ENCODE assay signal across 8 cellular contexts in the genomic region with DNA sequence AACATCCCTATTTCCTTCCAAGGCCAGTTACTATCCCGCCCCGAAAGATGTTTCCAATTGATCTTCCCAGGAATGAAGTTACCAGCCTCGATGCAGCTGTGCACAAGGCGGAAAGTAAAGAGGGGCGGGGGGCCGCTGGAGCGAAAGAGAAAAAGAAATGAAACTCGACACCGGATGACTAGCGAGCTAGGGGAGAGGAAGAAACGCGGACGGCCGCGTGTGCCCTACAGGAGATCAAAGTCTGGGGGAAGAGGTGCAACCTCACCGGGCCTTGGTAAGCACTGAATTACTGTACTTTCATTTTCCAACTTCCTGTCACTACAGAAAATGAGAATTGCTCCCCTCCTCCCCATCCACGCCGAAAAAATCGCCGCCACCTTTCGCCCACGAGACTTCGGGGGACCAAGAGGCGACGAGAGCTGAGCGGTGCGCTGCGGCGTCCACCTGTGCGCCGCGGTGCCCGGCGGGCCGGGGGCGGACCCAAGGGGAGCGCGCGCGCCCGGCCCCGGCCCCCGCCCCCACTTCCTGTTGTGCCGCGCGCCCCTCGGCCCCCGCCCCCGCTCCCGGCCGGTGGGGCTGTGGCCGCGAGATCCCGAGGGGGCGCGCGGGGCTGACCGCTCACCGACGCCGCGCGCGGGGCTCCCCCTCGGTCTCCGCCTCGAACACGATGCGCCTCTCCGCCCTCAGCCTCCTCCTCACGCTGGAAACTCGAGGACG. TPM values are rescaled to one million over a fixed set of nuclear protein-coding genes. Genes with fewer than 3 reads are reported as not detected.
A peak's percentile ranks its signal among the peaks of the same experiment; 100 is the strongest.
DNase-seq lines count a peak whose midpoint lies in the region; ATAC-seq and TF ChIP-seq lines count a peak whose summit lies in the region.

No MANE protein-coding gene starts in this region.

- TF ChIP-seq CTCF in GM10248 (IDR thresholded peaks at IDR 0.05; ENCODE audit: control extremely low read depth, extremely low read depth, low read depth, missing control alignments) (no peak), NB4 (IDR thresholded peaks at IDR 0.05; ENCODE audit: low read depth, low read length) (no peak), osteocyte (IDR thresholded peaks at IDR 0.05) (no peak), thoracic aorta (IDR thresholded peaks at IDR 0.05) (no peak)

- peaks cover 33% of the 10 kb centered on the region for H3K36me3 Mint-ChIP-seq in activated naive CD4-positive, alpha-beta T cell treated with anti-CD3 and anti-CD28 coated beads, Interleukin-2, amount 10 ng/mL, durations not matched to agents 7 days and 5 days
- H3K36me3 Mint-ChIP-seq in osteocyte (ENCODE audit: unreplicated experiment) = peaks cover 3% of the 10 kb centered on the region

- no peaks in the 10 kb centered on the region for H3K9me3 ChIP-seq in thoracic aorta

- ATAC-seq in HG02588 (IDR thresholded peaks at IDR 0.05; ENCODE audit: unreplicated experiment) = peak; percentile 63
- ATAC-seq in thoracic aorta (ENCODE audit: insufficient number of reproducible peaks, low FRiP score, low read depth) = peak; percentile 23

- no peaks in the 10 kb centered on the region for H3K27me3 Mint-ChIP-seq in activated naive CD4-positive, alpha-beta T cell treated with anti-CD3 and anti-CD28 coated beads, Interleukin-2, amount 10 ng/mL, durations not matched to agents 7 days and 5 days
- no peaks in the 10 kb centered on the region for H3K27me3 Mint-ChIP-seq in osteocyte (ENCODE audit: unreplicated experiment)

- H3K9me3 Mint-ChIP-seq in activated naive CD4-positive, alpha-beta T cell treated with anti-CD3 and anti-CD28 coated beads, Interleukin-2, amount 10 ng/mL, durations not matched to agents 7 days and 5 days = no peaks in the 10 kb centered on the region
- no peaks in the 10 kb centered on the region for H3K9me3 Mint-ChIP-seq in osteocyte (ENCODE audit: unreplicated experiment)

- POLR2A ChIA-PET in GM10248 (lab: Yijun Ruan, JAX) = interaction anchor here (0.9 to 1.6 kb wide), 6 partner anchors 10 to 42 kb away, joined by 3 to 6 read pairs (median 5); no protein-coding TSS in a partner anchor

- H3K36me3 ChIP-seq in thoracic aorta = no peaks in the 10 kb centered on the region

- H3K4me3 ChIP-seq in NB4 (ENCODE audit: low read depth, low read length) (peak overlapping the region; percentile 88), thoracic aorta (peak overlapping the region; percentile 98)

- H3K27ac Mint-ChIP-seq in activated naive CD4-positive, alpha-beta T cell treated with anti-CD3 and anti-CD28 coated beads, Interleukin-2, amount 10 ng/mL, durations not matched to agents 7 days and 5 days = peak overlapping the region; percentile 97
- peak overlapping the region; percentile 99 for H3K27ac Mint-ChIP-seq in osteocyte (ENCODE audit: unreplicated experiment)

- no peaks in the 10 kb centered on the region for H3K27me3 ChIP-seq in thoracic aorta (replicated peaks; ENCODE audit: insufficient read depth)

- DNase-seq in GM10248 (ENCODE audit: extremely low spot score) (peak; percentile 80), NB4 (ENCODE audit: low read depth) (peak; percentile 84), SK-MEL-5 (ENCODE audit: low read depth, low spot score) (peak; percentile 60), globus pallidus (ENCODE audit: low spot score) (peak; percentile 62), osteocyte (ENCODE audit: extremely low spot score, unreplicated experiment) (peak; percentile 89), thoracic aorta (ENCODE audit: low spot score) (no peak)
- DNase-seq in activated naive CD4-positive, alpha-beta T cell treated with anti-CD3 and anti-CD28 coated beads, Interleukin-2, amount 10 ng/mL, durations not matched to agents 7 days and 5 days = peak; percentile 92

- H3K4me1 ChIP-seq in thoracic aorta (ENCODE audit: control insufficient read depth in 1 of 2, low read depth in 2 of 2) = peaks cover 21 to 35% of the 10 kb centered on the region in 2 donors

- H3K27ac ChIP-seq in thoracic aorta = peak overlapping the region; percentile 89 to 99

- CTCF ChIA-PET in GM10248 (lab: Yijun Ruan, JAX) = interaction anchor here (0.8 to 11.6 kb wide), 13 partner anchors 10 to 138 kb away, joined by 3 to 263 read pairs (median 11); no protein-coding TSS in a partner anchor
- CTCF ChIA-PET in activated naive CD4-positive, alpha-beta T cell treated with anti-CD3 and anti-CD28 coated beads, Interleukin-2, amount 10 ng/mL, durations not matched to agents 7 days and 5 days (lab: Charles Lee) = interaction anchor here (0.8 to 7.2 kb wide), 5 partner anchors 9 to 106 kb away, joined by 3 to 234 read pairs (median 14); no protein-coding TSS in a partner anchor

- H3K4me3 Mint-ChIP-seq in activated naive CD4-positive, alpha-beta T cell treated with anti-CD3 and anti-CD28 coated beads, Interleukin-2, amount 10 ng/mL, durations not matched to agents 7 days and 5 days = peak overlapping the region; percentile 87
- peak overlapping the region; percentile 98 for H3K4me3 Mint-ChIP-seq in osteocyte (ENCODE audit: unreplicated experiment)

- peaks cover 55% of the 10 kb centered on the region for H3K4me1 Mint-ChIP-seq in activated naive CD4-positive, alpha-beta T cell treated with anti-CD3 and anti-CD28 coated beads, Interleukin-2, amount 10 ng/mL, durations not matched to agents 7 days and 5 days
- H3K4me1 Mint-ChIP-seq in osteocyte (ENCODE audit: unreplicated experiment) = peaks cover 36% of the 10 kb centered on the region

- in situ Hi-C loops in SK-MEL-5 (cut with HindIII; ENCODE audit: low pct_unique_long_range_greater_than_20kb, low sequenced_read_pairs) = no loop called here

- no peak for TF ChIP-seq POLR2A in NB4 (IDR thresholded peaks at IDR 0.05; ENCODE audit: extremely low read depth, insufficient read length)

RNA-seq across cellular contexts. Expression of gene ELK4, which starts 0.6 kb away (rescaled TPM):
- 15.5 and 17.6 TPM in 2 replicates for total RNA-seq in SK-MEL-5 (2014; rRNA removed; shearing (Covaris generic))
- polyA plus RNA-seq in SK-MEL-5 (2015; cell fraction: cytosol; rRNA removed) = 9.5 and 14.3 TPM in 2 replicates
- polyA plus RNA-seq in SK-MEL-5 (2015; cell fraction: nucleus; rRNA removed) = 24.7 and 30.3 TPM in 2 replicates
- total RNA-seq in osteocyte (46.4 and 50.4 TPM in 2 replicates), thoracic aorta (10 to 100 TPM; 20.2 to 34.4 TPM)

RNA-seq across cellular contexts. Expression of gene SLC45A3, which starts 49.1 kb away (rescaled TPM):
- total RNA-seq in SK-MEL-5 (2014; rRNA removed; shearing (Covaris generic)) = 5.5 and 5.8 TPM in 2 replicates
- polyA plus RNA-seq in SK-MEL-5 (2015; cell fraction: cytosol; rRNA removed) = 6.9 and 7.8 TPM in 2 replicates
- 8.4 and 9.5 TPM in 2 replicates for polyA plus RNA-seq in SK-MEL-5 (2015; cell fraction: nucleus; rRNA removed)
- 1.1 and 1.6 TPM in 2 replicates for total RNA-seq in osteocyte
- total RNA-seq in thoracic aorta = 1 to 10 TPM; 5.3 to 8.3 TPM
